ENCODE assay signal across 1 cellular context in genomic region chr15:72820278-72820677, GRCh38.
TF ChIP-seq lines count a peak whose summit lies in the region.

No MANE protein-coding gene starts in this region.

TF ChIP-seq in GM23338, 12 proteins besides CTCF, POLR2A, EP300 and RAD21 (continued from another document):
- TF ChIP-seq ZNF462 (CRISPR knock-in tag; IDR thresholded peaks at IDR 0.05) (no peak), ETS1 (IDR thresholded peaks at IDR 0.05) (no peak), STAT1 (IDR thresholded peaks at IDR 0.05; ENCODE audit: unreplicated experiment) (no peak), ZNF114 (CRISPR knock-in tag; IDR thresholded peaks at IDR 0.05) (no peak), CREB1 (CRISPR knock-in tag; IDR thresholded peaks at IDR 0.05; ENCODE audit: low read depth) (no peak), JUNB (IDR thresholded peaks at IDR 0.05; ENCODE audit: unreplicated experiment) (no peak), ZNF331 (CRISPR knock-in tag; IDR thresholded peaks at IDR 0.05; ENCODE audit: low read depth) (no peak), POLR2AphosphoS5 (IDR thresholded peaks at IDR 0.05; ENCODE audit: low read depth) (no peak)
